22 cellular contexts compared by ENCODE assay signal in genomic region chr6:121809211-121809610, GRCh38.
"Had no signal": no experiment of that assay in that cellular context is flagged by ENCODE, and none has a peak within 500 bp of the region (broad histone marks: within the 10 kb centered on the region; RNA-seq: fewer than 3 reads in every experiment).

No MANE protein-coding gene starts in this region.

- H3K4me1 Mint-ChIP-seq: activated CD4-positive, alpha-beta memory T cell treated with anti-CD3 and anti-CD28 coated beads, Interleukin-2, amount 10 ng/mL, durations not matched to agents 7 days and 5 days; activated naive CD4-positive, alpha-beta T cell treated with anti-CD3 and anti-CD28 coated beads, Interleukin-2, amount 10 ng/mL, durations not matched to agents 7 days and 5 days; brain; nephron had no signal

- H3K4me3 ChIP-seq: gastroesophageal sphincter, tibial artery had no signal

- H3K9me3 ChIP-seq: gastroesophageal sphincter, tibial artery had no signal

- H3K9me3 Mint-ChIP-seq: activated CD4-positive, alpha-beta memory T cell treated with anti-CD3 and anti-CD28 coated beads, Interleukin-2, amount 10 ng/mL, durations not matched to agents 7 days and 5 days; activated naive CD4-positive, alpha-beta T cell treated with anti-CD3 and anti-CD28 coated beads, Interleukin-2, amount 10 ng/mL, durations not matched to agents 7 days and 5 days; nephron had no signal

- DNase-seq: activated CD4-positive, alpha-beta memory T cell treated with anti-CD3 and anti-CD28 coated beads, Interleukin-2, amount 10 ng/mL, durations not matched to agents 7 days and 5 days; activated CD4-positive, alpha-beta T cell treated with anti-CD3 and anti-CD28 coated beads for 48 hours; activated effector memory CD4-positive, alpha-beta T cell treated with anti-CD3 and anti-CD28 coated beads, Interleukin-2, amount 50 U/mL, for 16 hours; activated naive CD4-positive, alpha-beta T cell treated with anti-CD3 and anti-CD28 coated beads, Interleukin-2, amount 10 ng/mL, durations not matched to agents 7 days and 5 days; activated T-cell treated with anti-CD3 and anti-CD28 coated beads, Interleukin-2, amount 50 U/mL, for 72 hours; aorta; caudate nucleus; dermis blood vessel endothelial cell; effector CD8-positive, alpha-beta T cell; erythroblast; head of caudate nucleus; hypothalamus; left ventricle myocardium superior; nucleus accumbens; posterior cingulate gyrus; retina; stimulated activated CD4-positive, alpha-beta T cell treated with anti-CD3 and anti-CD28 coated beads, Interleukin-4, amount 100 ng/mL, for 4 hours; stimulated activated naive CD8-positive, alpha-beta T cell treated with anti-CD3 and anti-CD28 coated beads, Interleukin-15, Interleukin-2, amounts not matched to agents 100 U/mL and 50 U/mL, for 24 hours; tibial artery had no signal

- H3K4me3 Mint-ChIP-seq: activated CD4-positive, alpha-beta memory T cell treated with anti-CD3 and anti-CD28 coated beads, Interleukin-2, amount 10 ng/mL, durations not matched to agents 7 days and 5 days; activated naive CD4-positive, alpha-beta T cell treated with anti-CD3 and anti-CD28 coated beads, Interleukin-2, amount 10 ng/mL, durations not matched to agents 7 days and 5 days; activated T-cell treated with anti-CD3 and anti-CD28 coated beads, Interleukin-2, amount 50 U/mL, for 72 hours; brain; nephron had no signal

- H3K27ac ChIP-seq: gastroesophageal sphincter, tibial artery had no signal

- H3K27me3 Mint-ChIP-seq: activated CD4-positive, alpha-beta memory T cell treated with anti-CD3 and anti-CD28 coated beads, Interleukin-2, amount 10 ng/mL, durations not matched to agents 7 days and 5 days; activated naive CD4-positive, alpha-beta T cell treated with anti-CD3 and anti-CD28 coated beads, Interleukin-2, amount 10 ng/mL, durations not matched to agents 7 days and 5 days; brain had no signal

- H3K27ac Mint-ChIP-seq: activated CD4-positive, alpha-beta memory T cell treated with anti-CD3 and anti-CD28 coated beads, Interleukin-2, amount 10 ng/mL, durations not matched to agents 7 days and 5 days; activated naive CD4-positive, alpha-beta T cell treated with anti-CD3 and anti-CD28 coated beads, Interleukin-2, amount 10 ng/mL, durations not matched to agents 7 days and 5 days; activated T-cell treated with anti-CD3 and anti-CD28 coated beads, Interleukin-2, amount 50 U/mL, for 72 hours; brain; nephron had no signal

- ATAC-seq: activated T-cell treated with anti-CD3 and anti-CD28 coated beads, Interleukin-2, amount 50 U/mL, for 72 hours; gastroesophageal sphincter; left ventricle myocardium superior; stimulated activated naive CD8-positive, alpha-beta T cell treated with anti-CD3 and anti-CD28 coated beads, Interleukin-15, Interleukin-2, amounts not matched to agents 100 U/mL and 50 U/mL, for 24 hours had no signal

- H3K36me3 ChIP-seq: gastroesophageal sphincter, tibial artery had no signal

- H3K4me1 ChIP-seq: tibial artery had no signal

- H3K27me3 ChIP-seq: gastroesophageal sphincter, tibial artery had no signal

- H3K36me3 Mint-ChIP-seq: activated naive CD4-positive, alpha-beta T cell treated with anti-CD3 and anti-CD28 coated beads, Interleukin-2, amount 10 ng/mL, durations not matched to agents 7 days and 5 days; brain had no signal
